In the genomic region with DNA sequence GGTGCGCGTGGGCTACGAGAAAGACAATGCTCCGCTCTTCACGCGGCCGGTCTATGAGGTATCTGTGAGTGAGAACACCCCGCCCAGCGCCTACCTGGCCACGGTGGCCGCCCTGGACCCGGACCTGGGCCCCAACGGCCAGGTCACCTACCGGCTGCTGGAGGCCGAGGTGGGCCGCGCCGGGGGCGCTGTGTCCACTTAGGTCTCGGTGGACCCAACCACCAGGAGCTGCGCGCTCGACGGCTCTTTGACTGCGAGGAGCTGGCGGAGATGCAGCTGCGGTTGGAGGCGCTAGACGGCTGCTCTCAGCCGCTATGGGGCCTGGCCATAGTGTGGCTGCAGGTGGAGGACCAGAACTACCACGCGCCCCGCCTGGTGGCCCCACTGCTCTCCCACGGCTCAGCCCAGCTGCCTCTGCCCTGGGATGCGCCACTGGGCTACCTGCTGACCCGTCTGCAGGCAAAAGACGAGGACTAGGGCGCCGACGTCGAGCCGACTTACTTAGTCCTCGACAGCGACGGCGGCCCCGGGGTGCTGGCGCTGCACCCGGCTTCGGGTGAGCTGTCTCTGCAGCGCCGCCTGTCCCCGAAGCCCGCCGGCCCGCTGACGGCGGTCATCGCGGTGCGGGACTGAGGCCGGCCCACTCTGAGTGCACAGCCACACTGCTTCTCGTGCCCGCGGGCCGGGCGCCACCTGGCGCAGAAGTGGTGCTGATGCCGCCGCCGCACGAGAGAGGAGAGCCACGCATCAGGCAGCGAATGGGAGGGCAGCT, we compare ENCODE assay signal across 11 cellular contexts.
DNase-seq lines count a peak whose midpoint lies in the region; ATAC-seq and TF ChIP-seq lines count a peak whose summit lies in the region.
"Had no signal": no experiment of that assay in that cellular context is flagged by ENCODE, and none has a peak within 500 bp of the region (broad histone marks: within the 10 kb centered on the region; RNA-seq: fewer than 3 reads in every experiment).

No MANE protein-coding gene starts in this region.

- no peak overlapping the region for H3K27ac ChIP-seq in smooth muscle cell (ENCODE audit: low read depth)
- H3K27ac ChIP-seq: heart right ventricle, neutrophil had no signal

- TF ChIP-seq CTCF in activated CD8-positive, alpha-beta T cell treated with anti-CD3 and anti-CD28 coated beads for 36 hours (IDR thresholded peaks at IDR 0.05), result peak; percentile 8
- TF ChIP-seq CTCF in smooth muscle cell (IDR thresholded peaks at IDR 0.05; ENCODE audit: borderline replicate concordance, insufficient read depth, poor library complexity, severe bottlenecking), result peak; percentile 39

- H3K9ac ChIP-seq in iPS-15b (ENCODE audit: low read depth, low read length), result no peak overlapping the region
- no peak overlapping the region for H3K9ac ChIP-seq in smooth muscle cell (ENCODE audit: low read depth)

- CTCF ChIA-PET in activated CD8-positive, alpha-beta T cell treated with anti-CD3 and anti-CD28 coated beads for 36 hours (lab: Charles Lee), result interaction anchor here (1.1 kb wide), 2 partner anchors 12 to 50 kb away, joined by 3 read pairs; no protein-coding TSS in a partner anchor
- CTCF ChIA-PET in activated CD8-positive, alpha-beta T cell treated with anti-CD3 and anti-CD28 coated beads, Interleukin-2, amount 10 ng/mL, durations not matched to agents 7 days and 5 days (lab: Charles Lee), result interaction anchor here (0.6 kb wide), 1 partner anchor 231 kb away, joined by 3 read pairs; no protein-coding TSS in a partner anchor

- H3K79me2 ChIP-seq in smooth muscle cell (ENCODE audit: low read depth), result no peaks in the 10 kb centered on the region

- POLR2A ChIA-PET in activated CD8-positive, alpha-beta T cell treated with anti-CD3 and anti-CD28 coated beads for 36 hours (lab: Charles Lee), result no interaction called here
- POLR2A ChIA-PET in activated CD8-positive, alpha-beta T cell treated with anti-CD3 and anti-CD28 coated beads, Interleukin-2, amount 10 ng/mL, durations not matched to agents 7 days and 5 days (lab: Charles Lee), result no interaction called here

- peaks cover 7% of the 10 kb centered on the region for H3F3A ChIP-seq in smooth muscle cell (ENCODE audit: low read depth)

- no peaks in the 10 kb centered on the region for H3K4me1 Mint-ChIP-seq in activated CD8-positive, alpha-beta T cell treated with anti-CD3 and anti-CD28 coated beads for 36 hours (ENCODE audit: low read depth)
- H3K4me1 Mint-ChIP-seq in activated CD8-positive, alpha-beta T cell treated with anti-CD3 and anti-CD28 coated beads, Interleukin-2, amount 10 ng/mL, durations not matched to agents 7 days and 5 days (ENCODE audit: low read depth), result no peaks in the 10 kb centered on the region

- peaks cover 12% of the 10 kb centered on the region for H3K27me3 Mint-ChIP-seq in activated CD8-positive, alpha-beta T cell treated with anti-CD3 and anti-CD28 coated beads for 36 hours
- H3K27me3 Mint-ChIP-seq in activated CD8-positive, alpha-beta T cell treated with anti-CD3 and anti-CD28 coated beads, Interleukin-2, amount 10 ng/mL, durations not matched to agents 7 days and 5 days (ENCODE audit: low read depth), result no peaks in the 10 kb centered on the region

- H3K9me3 Mint-ChIP-seq in activated CD8-positive, alpha-beta T cell treated with anti-CD3 and anti-CD28 coated beads for 36 hours, result no peaks in the 10 kb centered on the region
- peaks cover 4% of the 10 kb centered on the region for H3K9me3 Mint-ChIP-seq in activated CD8-positive, alpha-beta T cell treated with anti-CD3 and anti-CD28 coated beads, Interleukin-2, amount 10 ng/mL, durations not matched to agents 7 days and 5 days (ENCODE audit: insufficient read depth)

- H3K4me2 ChIP-seq in smooth muscle cell, result peak overlapping the region; percentile 67

- H3K4me1 ChIP-seq in iPS-15b (ENCODE audit: control insufficient read depth, insufficient read depth, low read length) (no peaks in the 10 kb centered on the region), smooth muscle cell (ENCODE audit: low read depth) (peaks cover 7% of the 10 kb centered on the region)
- H3K4me1 ChIP-seq: heart right ventricle had no signal

- H4K20me1 ChIP-seq in smooth muscle cell (ENCODE audit: low read depth), result no peaks in the 10 kb centered on the region

- H3K27ac Mint-ChIP-seq in activated CD8-positive, alpha-beta T cell treated with anti-CD3 and anti-CD28 coated beads for 36 hours, result no peak overlapping the region
- H3K27ac Mint-ChIP-seq in activated CD8-positive, alpha-beta T cell treated with anti-CD3 and anti-CD28 coated beads, Interleukin-2, amount 10 ng/mL, durations not matched to agents 7 days and 5 days, result no peak overlapping the region

- no peak overlapping the region for H3K4me3 Mint-ChIP-seq in activated CD8-positive, alpha-beta T cell treated with anti-CD3 and anti-CD28 coated beads for 36 hours
- H3K4me3 Mint-ChIP-seq in activated CD8-positive, alpha-beta T cell treated with anti-CD3 and anti-CD28 coated beads, Interleukin-2, amount 10 ng/mL, durations not matched to agents 7 days and 5 days, result no peak overlapping the region

- no peaks in the 10 kb centered on the region for H3K36me3 Mint-ChIP-seq in activated CD8-positive, alpha-beta T cell treated with anti-CD3 and anti-CD28 coated beads for 36 hours (ENCODE audit: low read depth)
- H3K36me3 Mint-ChIP-seq in activated CD8-positive, alpha-beta T cell treated with anti-CD3 and anti-CD28 coated beads, Interleukin-2, amount 10 ng/mL, durations not matched to agents 7 days and 5 days (ENCODE audit: low read depth), result no peaks in the 10 kb centered on the region

- no peak for DNase-seq in activated CD8-positive, alpha-beta T cell treated with anti-CD3 and anti-CD28 coated beads for 36 hours
- no peak for DNase-seq in activated CD8-positive, alpha-beta T cell treated with anti-CD3 and anti-CD28 coated beads, Interleukin-2, amount 10 ng/mL, durations not matched to agents 7 days and 5 days
- DNase-seq in smooth muscle cell (lab: John Stamatoyannopoulos, UW; ENCODE audit: unreplicated experiment), result no peak
- DNase-seq in A172 (ENCODE audit: low spot score), result no peak
- DNase-seq in NCI-H446 treated with DMSO at 0.1 percent for 48 hours (lab: John Stamatoyannopoulos, UW), result no peak
- DNase-seq: NCI-H146 had no signal

- ATAC-seq in activated CD8-positive, alpha-beta T cell treated with anti-CD3 and anti-CD28 coated beads for 36 hours, result no peak
- ATAC-seq in activated CD8-positive, alpha-beta T cell treated with anti-CD3 and anti-CD28 coated beads, Interleukin-2, amount 10 ng/mL, durations not matched to agents 7 days and 5 days, result no peak
- ATAC-seq in SK-N-SH treated with all-trans-retinoic acid at 6 μM for 48 hours, result peak; percentile 63; the same call in 1 of the 3 replicates
- no peak for ATAC-seq in activated CD4-positive, CD25-positive, alpha-beta regulatory T cell treated with anti-CD3 and anti-CD28 coated beads, Interleukin-2, amount 50 U/mL, for 24 hours

- intact Hi-C loops in activated CD8-positive, alpha-beta T cell treated with anti-CD3 and anti-CD28 coated beads for 36 hours (cut with micrococcal nuclease), result no loop called here

- no peaks in the 10 kb centered on the region for H3K36me3 ChIP-seq in iPS-15b (ENCODE audit: control insufficient read depth, insufficient read depth, low read length)
- no peaks in the 10 kb centered on the region for H3K36me3 ChIP-seq in smooth muscle cell (ENCODE audit: low read depth)
- H3K36me3 ChIP-seq: heart right ventricle, neutrophil had no signal

- no peaks in the 10 kb centered on the region for H3K9me3 ChIP-seq in iPS-15b (ENCODE audit: control insufficient read depth, insufficient read depth, low read length)
- H3K9me3 ChIP-seq in smooth muscle cell (replicated peaks; ENCODE audit: low read depth), result no peaks in the 10 kb centered on the region
- H3K9me3 ChIP-seq: heart right ventricle, neutrophil had no signal

- H2AFZ ChIP-seq in smooth muscle cell (ENCODE audit: low read depth), result no peak overlapping the region

- WGBS in smooth muscle cell (ENCODE audit: low lambda C conversion rate), result 28% methylated on average over 73 of the region's 74 CpGs

- H3K27me3 ChIP-seq in iPS-15b (ENCODE audit: control insufficient read depth, insufficient read depth, low read length) (peaks cover 37% of the 10 kb centered on the region), smooth muscle cell (ENCODE audit: low read depth) (peaks cover 12% of the 10 kb centered on the region)

- H3K4me3 ChIP-seq in iPS-15b (ENCODE audit: low read depth, low read length) (peak overlapping the region; percentile 28), smooth muscle cell (no peak overlapping the region)
- H3K4me3 ChIP-seq: heart right ventricle had no signal

TF ChIP-seq in SK-N-SH treated with all-trans-retinoic acid at 6 μM for 48 hours, 23 proteins besides CTCF, POLR2A, EP300 and RAD21 (continues in another document):
- TF ChIP-seq BACH2 (CRISPR knock-in tag; IDR thresholded peaks at IDR 0.05; ENCODE audit: borderline replicate concordance), result no peak
- no peak for TF ChIP-seq GLIS3 (CRISPR knock-in tag; IDR thresholded peaks at IDR 0.05)
- no peak for TF ChIP-seq SNAI2 (CRISPR knock-in tag; IDR thresholded peaks at IDR 0.05)
- TF ChIP-seq CSDC2 (CRISPR knock-in tag; IDR thresholded peaks at IDR 0.05), result no peak
- TF ChIP-seq PPARA (CRISPR knock-in tag; IDR thresholded peaks at IDR 0.05; ENCODE audit: borderline replicate concordance), result no peak
- no peak for TF ChIP-seq TCF4 (CRISPR knock-in tag; IDR thresholded peaks at IDR 0.05; ENCODE audit: borderline replicate concordance)
- no peak for TF ChIP-seq TOX (CRISPR knock-in tag; IDR thresholded peaks at IDR 0.05; ENCODE audit: borderline replicate concordance)
- TF ChIP-seq RARB (CRISPR knock-in tag; IDR thresholded peaks at IDR 0.05), result no peak
- no peak for TF ChIP-seq ZNF565 (CRISPR knock-in tag; conservative IDR thresholded peaks at IDR 0.05; ENCODE audit: low read depth)
